Comparison of ENCODE assay signal across 8 cellular contexts in the genomic region with DNA sequence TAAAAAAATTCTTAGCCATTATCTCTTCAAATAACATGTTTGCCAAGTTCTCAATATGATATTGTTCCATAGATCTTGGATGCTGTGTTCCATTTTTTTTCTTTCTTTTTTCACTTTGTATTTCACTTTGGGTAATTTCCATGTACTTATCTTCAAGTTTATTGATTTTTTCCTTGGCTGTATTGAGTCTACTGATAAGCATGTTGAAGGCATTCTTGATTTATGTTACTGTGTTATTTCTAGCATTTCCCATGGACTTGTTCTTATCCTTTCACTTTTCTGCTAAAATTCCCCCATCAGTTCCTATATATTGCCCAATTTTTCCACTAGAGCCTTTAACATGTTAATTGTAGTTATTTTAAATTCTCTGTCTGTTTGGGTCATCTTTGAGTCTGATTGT. TPM values are rescaled to one million over a fixed set of nuclear protein-coding genes. Genes with fewer than 3 reads are reported as not detected.
"Had no signal": no experiment of that assay in that cellular context is flagged by ENCODE, and none has a peak within 500 bp of the region (broad histone marks: within the 10 kb centered on the region; RNA-seq: fewer than 3 reads in every experiment).

No MANE protein-coding gene starts in this region.

- H3K4me2 ChIP-seq: GM23338 had no signal

- H3K27me3 Mint-ChIP-seq: IgD-negative memory B cell had no signal

- DNase-seq: H9, HCEC 1CT had no signal

- H3K4me3 Mint-ChIP-seq: GM23338, H9, IgD-negative memory B cell had no signal

- H2AFZ ChIP-seq: GM23338 had no signal

- H3K27ac ChIP-seq: HL-60 had no signal

- H3K27ac Mint-ChIP-seq: GM23338, H9, IgD-negative memory B cell had no signal

- FAIRE-seq: H1, H54, HepG2 had no signal

- H3K9me3 Mint-ChIP-seq: GM23338, H9 had no signal

- H3K4me3 ChIP-seq: GM23338 had no signal

- H3K4me1 Mint-ChIP-seq: IgD-negative memory B cell had no signal

RNA-seq across cellular contexts. Expression of a gene that starts 50.8 kb away (rescaled TPM):
- polyA plus RNA-seq: IgD-negative memory B cell had no signal
